Comparison of ENCODE assay signal across 1 cellular context in genomic region chr2:179226961-179227259, GRCh38.
TF ChIP-seq lines count a peak whose summit lies in the region.

No MANE protein-coding gene starts in this region.

TF ChIP-seq in A549, 52 proteins besides CTCF, POLR2A, EP300 and RAD21 (continued from another document):
- no peak for TF ChIP-seq ATOH8 (CRISPR knock-in tag; IDR thresholded peaks at IDR 0.05; ENCODE audit: low read depth)
